ENCODE assay signal across 10 cellular contexts in the genomic region with DNA sequence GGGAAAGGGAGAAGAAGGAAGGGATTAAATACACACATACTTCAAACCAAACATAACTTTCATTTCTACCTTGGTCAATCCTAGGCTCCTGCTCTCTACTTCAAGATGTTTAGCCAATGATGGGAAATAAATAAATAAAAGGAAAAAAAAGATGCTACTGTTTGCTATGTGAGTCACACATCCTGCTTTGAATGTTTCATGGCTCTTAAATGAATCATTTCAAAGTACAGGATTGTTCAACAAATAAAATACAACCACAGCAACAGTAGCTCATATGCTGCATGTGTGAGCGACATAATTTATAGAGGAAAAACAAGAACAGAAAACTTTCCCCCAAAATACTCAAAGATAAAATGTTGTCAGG. TPM values are rescaled to one million over a fixed set of nuclear protein-coding genes. Genes with fewer than 3 reads are reported as not detected.
DNase-seq lines count a peak whose midpoint lies in the region; ATAC-seq and TF ChIP-seq lines count a peak whose summit lies in the region.
"Had no signal": no experiment of that assay in that cellular context is flagged by ENCODE, and none has a peak within 500 bp of the region (broad histone marks: within the 10 kb centered on the region; RNA-seq: fewer than 3 reads in every experiment).

No MANE protein-coding gene starts in this region.

- peaks cover 22% of the 10 kb centered on the region for H3K4me1 ChIP-seq in upper lobe of right lung

- H3K36me3 ChIP-seq in upper lobe of right lung, result peaks cover 7% of the 10 kb centered on the region
- no peaks in the 10 kb centered on the region for H3K36me3 ChIP-seq in WERI-Rb-1

- CTCF ChIA-PET in activated naive CD4-positive, alpha-beta T cell treated with anti-CD3 and anti-CD28 coated beads, Interleukin-2, amount 10 ng/mL, durations not matched to agents 7 days and 5 days (lab: Charles Lee), result interaction anchor here (1.1 kb wide), 1 partner anchor 18 kb away, joined by 3 read pairs; no protein-coding TSS in a partner anchor

- H3K27ac ChIP-seq in VCaP (peak overlapping the region; percentile 85), upper lobe of right lung (no peak overlapping the region), WERI-Rb-1 (no peak overlapping the region)

- no peak for TF ChIP-seq CTCF in VCaP (conservative IDR thresholded peaks at IDR 0.05)
- no peak for TF ChIP-seq CTCF in upper lobe of right lung (IDR thresholded peaks at IDR 0.05)
- no peak for TF ChIP-seq CTCF in WERI-Rb-1 (IDR thresholded peaks at IDR 0.05; ENCODE audit: low read depth, low read length)

- H3K4me1 Mint-ChIP-seq in activated naive CD4-positive, alpha-beta T cell treated with anti-CD3 and anti-CD28 coated beads, Interleukin-2, amount 10 ng/mL, durations not matched to agents 7 days and 5 days, result peaks cover 39% of the 10 kb centered on the region

- H3K27me3 ChIP-seq in upper lobe of right lung, result no peaks in the 10 kb centered on the region
- no peaks in the 10 kb centered on the region for H3K27me3 ChIP-seq in WERI-Rb-1 (ENCODE audit: insufficient read depth, low read depth, severe bottlenecking)

- ATAC-seq in activated naive CD4-positive, alpha-beta T cell treated with anti-CD3 and anti-CD28 coated beads, Interleukin-2, amount 50 U/mL, for 72 hours, result peak; percentile 78 to 96
- ATAC-seq in upper lobe of right lung, result peak; percentile 60
- no peak for ATAC-seq in HG03342 (IDR thresholded peaks at IDR 0.05; ENCODE audit: unreplicated experiment)
- ATAC-seq in HG03025 (IDR thresholded peaks at IDR 0.05; ENCODE audit: low FRiP score, unreplicated experiment), result no peak

- H3K27me3 Mint-ChIP-seq in activated naive CD4-positive, alpha-beta T cell treated with anti-CD3 and anti-CD28 coated beads, Interleukin-2, amount 10 ng/mL, durations not matched to agents 7 days and 5 days, result no peaks in the 10 kb centered on the region
- H3K27me3 Mint-ChIP-seq: central memory CD8-positive, alpha-beta T cell had no signal

- no peak for DNase-seq in activated naive CD4-positive, alpha-beta T cell treated with anti-CD3 and anti-CD28 coated beads, Interleukin-2, amount 50 U/mL, for 72 hours (ENCODE audit: low spot score in 2 of 2)
- no peak for DNase-seq in activated naive CD4-positive, alpha-beta T cell treated with anti-CD3 and anti-CD28 coated beads, Interleukin-2, amount 10 ng/mL, durations not matched to agents 7 days and 5 days
- DNase-seq in foreskin melanocyte, result peak; percentile 88
- no peak for DNase-seq in upper lobe of right lung
- no peak for DNase-seq in WERI-Rb-1
- DNase-seq: retina had no signal

- no peak overlapping the region for H3K4me3 Mint-ChIP-seq in activated naive CD4-positive, alpha-beta T cell treated with anti-CD3 and anti-CD28 coated beads, Interleukin-2, amount 10 ng/mL, durations not matched to agents 7 days and 5 days
- H3K4me3 Mint-ChIP-seq: central memory CD8-positive, alpha-beta T cell had no signal

- H3K4me3 ChIP-seq in upper lobe of right lung, result no peak overlapping the region
- no peak overlapping the region for H3K4me3 ChIP-seq in WERI-Rb-1 (ENCODE audit: low read depth, low read length)

- peak overlapping the region in 1 of 2 donors; percentile 97 for H3K27ac Mint-ChIP-seq in activated naive CD4-positive, alpha-beta T cell treated with anti-CD3 and anti-CD28 coated beads, Interleukin-2, amount 50 U/mL, for 72 hours
- no peak overlapping the region for H3K27ac Mint-ChIP-seq in activated naive CD4-positive, alpha-beta T cell treated with anti-CD3 and anti-CD28 coated beads, Interleukin-2, amount 10 ng/mL, durations not matched to agents 7 days and 5 days

- peaks cover 0 to 26% of the 10 kb centered on the region in 2 donors for H3K36me3 Mint-ChIP-seq in activated naive CD4-positive, alpha-beta T cell treated with anti-CD3 and anti-CD28 coated beads, Interleukin-2, amount 50 U/mL, for 72 hours
- peaks cover 10% of the 10 kb centered on the region for H3K36me3 Mint-ChIP-seq in activated naive CD4-positive, alpha-beta T cell treated with anti-CD3 and anti-CD28 coated beads, Interleukin-2, amount 10 ng/mL, durations not matched to agents 7 days and 5 days

- H3K9me3 ChIP-seq in upper lobe of right lung, result no peaks in the 10 kb centered on the region
- no peaks in the 10 kb centered on the region for H3K9me3 ChIP-seq in WERI-Rb-1 (ENCODE audit: severe bottlenecking)

- intact Hi-C loops in upper lobe of right lung (cut with DNase I), result no loop called here

- H3K9me3 Mint-ChIP-seq in activated naive CD4-positive, alpha-beta T cell treated with anti-CD3 and anti-CD28 coated beads, Interleukin-2, amount 50 U/mL, for 72 hours, result peaks cover 0 to 6% of the 10 kb centered on the region in 2 donors
- H3K9me3 Mint-ChIP-seq in activated naive CD4-positive, alpha-beta T cell treated with anti-CD3 and anti-CD28 coated beads, Interleukin-2, amount 10 ng/mL, durations not matched to agents 7 days and 5 days, result no peaks in the 10 kb centered on the region
- H3K9me3 Mint-ChIP-seq: central memory CD8-positive, alpha-beta T cell had no signal

RNA-seq across cellular contexts. Expression of a gene that starts 54.3 kb away (rescaled TPM):
- total RNA-seq in activated naive CD4-positive, alpha-beta T cell treated with anti-CD3 and anti-CD28 coated beads, Interleukin-2, amount 50 U/mL, for 72 hours, result not detected
- not detected for total RNA-seq in upper lobe of right lung

Comparison
In these comparisons a context has a peak if more than half of its experiments do, and no peak if none do; other contexts are left out.
1. ATAC-seq: peak in activated naive CD4-positive, alpha-beta T cell treated with anti-CD3 and anti-CD28 coated beads, Interleukin-2, amount 50 U/mL, for 72 hours (2 of 2) and upper lobe of right lung (single experiment); none in HG03342 (single experiment) and HG03025 (single experiment).